Comparison of ENCODE assay signal across 18 cellular contexts in genomic region chr14:56147980-56148901, GRCh38. TPM values are rescaled to one million over a fixed set of nuclear protein-coding genes. Genes with fewer than 3 reads are reported as not detected.
DNase-seq lines count a peak whose midpoint lies in the region; ATAC-seq, FAIRE-seq and TF ChIP-seq lines count a peak whose summit lies in the region.
"Had no signal": no experiment of that assay in that cellular context is flagged by ENCODE, and none has a peak within 500 bp of the region (broad histone marks: within the 10 kb centered on the region; RNA-seq: fewer than 3 reads in every experiment).

No MANE protein-coding gene starts in this region.

- no peak overlapping the region for H2BK120ac ChIP-seq in neuronal stem cell (ENCODE audit: low read depth, low read length)

- no peak overlapping the region for H4K8ac ChIP-seq in neuronal stem cell (ENCODE audit: low read depth, low read length)

- H2BK5ac ChIP-seq in neuronal stem cell (ENCODE audit: low read length): no peak overlapping the region

- no peak for FAIRE-seq in frontal cortex (lab: Jason Lieb, UNC)
- FAIRE-seq: HepG2 had no signal

- H3K9me3 ChIP-seq in neuronal stem cell (replicated peaks in 1 of 2; ENCODE audit: control insufficient read depth in 2 of 2, insufficient read depth in 1 of 2, low read depth in 1 of 2, low read length in 2 of 2): no peaks in the 10 kb centered on the region
- H3K9me3 ChIP-seq in CD4-positive, alpha-beta T cell (ENCODE audit: control insufficient read depth, low read length): no peaks in the 10 kb centered on the region
- H3K9me3 ChIP-seq: ascending aorta, left ventricle myocardium inferior, SJCRH30, vagina had no signal

- H3K4me3 Mint-ChIP-seq in brain: peak overlapping the region in 3 of 5 experiments; percentile 13 to 50 (median 34)
- H3K4me3 Mint-ChIP-seq in CD4-positive, alpha-beta T cell: no peak overlapping the region
- H3K4me3 Mint-ChIP-seq: activated CD8-positive, alpha-beta T cell treated with anti-CD3 and anti-CD28 coated beads for 36 hours had no signal

- no peak for ATAC-seq in CD4-positive, alpha-beta T cell (ENCODE audit: poor library complexity)
- ATAC-seq: activated CD8-positive, alpha-beta T cell treated with anti-CD3 and anti-CD28 coated beads for 36 hours; HepG2 had no signal

- peak; percentile 14 for DNase-seq in NCI-H1436 (lab: John Stamatoyannopoulos, UW)
- no peak for DNase-seq in NCI-H1436 treated with DMSO at 0.1 percent for 48 hours (lab: John Stamatoyannopoulos, UW)
- peak; percentile 76 for DNase-seq in MV-4-11 (lab: John Stamatoyannopoulos, UW)
- no peak for DNase-seq in neuronal stem cell (ENCODE audit: low spot score)
- no peak for DNase-seq in stimulated activated naive CD4-positive, alpha-beta T cell (lab: John Stamatoyannopoulos, UW)
- no peak for DNase-seq in frontal cortex (ENCODE audit: low spot score in 2 of 2)
- no peak for DNase-seq in CD4-positive, alpha-beta T cell
- DNase-seq: activated CD8-positive, alpha-beta T cell treated with anti-CD3 and anti-CD28 coated beads for 36 hours; left ventricle myocardium inferior; NCI-H1105; NCI-H774; SJCRH30; stimulated activated CD4-positive, alpha-beta T cell treated with anti-CD3 and anti-CD28 coated beads, Interleukin-4, amount 100 ng/mL, for 4 hours had no signal

- WGBS in neuronal stem cell (ENCODE audit: extremely low coverage in 2 of 2, insufficient read length in 2 of 2, insufficient replicate concordance in 1 of 2), 2 donors: no CpG with 5 or more reads among the region's 3 CpGs

- H2AFZ ChIP-seq in neuronal stem cell (ENCODE audit: low read length): no peak overlapping the region

- no peak overlapping the region for H3K4ac ChIP-seq in neuronal stem cell (ENCODE audit: low read length)

- intact Hi-C loops in CD4-positive, alpha-beta T cell (cut with DNase I, micrococcal nuclease): no loop called here

- no peak overlapping the region for H3K9ac ChIP-seq in neuronal stem cell (ENCODE audit: low read depth, low read length, poor library complexity)

- no peak overlapping the region for H3K23ac ChIP-seq in neuronal stem cell (ENCODE audit: low read depth, low read length, poor library complexity)

- H3K27me3 Mint-ChIP-seq in brain: no peaks in the 10 kb centered on the region
- H3K27me3 Mint-ChIP-seq in CD4-positive, alpha-beta T cell: no peaks in the 10 kb centered on the region

- H3K9me3 Mint-ChIP-seq in brain: no peaks in the 10 kb centered on the region
- no peaks in the 10 kb centered on the region for H3K9me3 Mint-ChIP-seq in CD4-positive, alpha-beta T cell
- H3K9me3 Mint-ChIP-seq: activated CD8-positive, alpha-beta T cell treated with anti-CD3 and anti-CD28 coated beads for 36 hours had no signal

- no peak overlapping the region for H3K14ac ChIP-seq in neuronal stem cell (ENCODE audit: low read length)

- H3K4me2 ChIP-seq in neuronal stem cell (ENCODE audit: insufficient read depth, low read length, poor library complexity, severe bottlenecking): no peak overlapping the region

- no peak overlapping the region for H4K91ac ChIP-seq in neuronal stem cell (ENCODE audit: low read depth, low read length, poor library complexity)

- no peaks in the 10 kb centered on the region for H3K36me3 Mint-ChIP-seq in brain
- H3K36me3 Mint-ChIP-seq in CD4-positive, alpha-beta T cell (ENCODE audit: low read depth): no peaks in the 10 kb centered on the region

- peak overlapping the region; percentile 27 for H3K18ac ChIP-seq in neuronal stem cell (ENCODE audit: low read length)

- H3K27ac Mint-ChIP-seq in brain: peak overlapping the region; percentile 3 to 90 (median 60)
- H3K27ac Mint-ChIP-seq in CD4-positive, alpha-beta T cell: no peak overlapping the region
- H3K27ac Mint-ChIP-seq: activated CD8-positive, alpha-beta T cell treated with anti-CD3 and anti-CD28 coated beads for 36 hours had no signal

- TF ChIP-seq CTCF in brain (conservative IDR thresholded peaks at IDR 0.05): no peak
- TF ChIP-seq CTCF in CD4-positive, alpha-beta T cell (IDR thresholded peaks at IDR 0.05): no peak

- no peaks in the 10 kb centered on the region for H3K27me3 ChIP-seq in neuronal stem cell (ENCODE audit: control insufficient read depth in 3 of 3, insufficient read depth in 3 of 3, low read depth in 1 of 3, low read length in 3 of 3)
- H3K27me3 ChIP-seq in CD4-positive, alpha-beta T cell (ENCODE audit: control insufficient read depth, insufficient read depth, low read length): no peaks in the 10 kb centered on the region
- H3K27me3 ChIP-seq: ascending aorta, SJCRH30, vagina had no signal

- H3K36me3 ChIP-seq in neuronal stem cell (replicated peaks in 1 of 2; ENCODE audit: control insufficient read depth in 2 of 2, insufficient read depth in 2 of 2, low read length in 2 of 2): no peaks in the 10 kb centered on the region
- H3K36me3 ChIP-seq: ascending aorta, left ventricle myocardium inferior, SJCRH30, vagina had no signal

- no peaks in the 10 kb centered on the region for H3K79me1 ChIP-seq in neuronal stem cell (ENCODE audit: low read depth, low read length)

- H3K4me1 Mint-ChIP-seq in brain: peaks cover 77% of the 10 kb centered on the region
- peaks cover 53% of the 10 kb centered on the region for H3K4me1 Mint-ChIP-seq in CD4-positive, alpha-beta T cell (ENCODE audit: low read depth)

- H3K4me1 ChIP-seq in neuronal stem cell (ENCODE audit: control insufficient read depth in 2 of 2, insufficient read depth in 1 of 2, low read depth in 1 of 2, low read length in 2 of 2): peaks cover 11 to 12% of the 10 kb centered on the region in 2 donors
- H3K4me1 ChIP-seq: SJCRH30 had no signal

- no peak overlapping the region for H2BK12ac ChIP-seq in neuronal stem cell (ENCODE audit: low read length)

- POLR2A ChIA-PET in CD4-positive, alpha-beta T cell (lab: Charles Lee): interaction anchor here (0.6 kb wide), 1 partner anchor 30 kb away, joined by 3 read pairs; the partner anchor contains the start of gene PELI2

- H3K4me3 ChIP-seq in neuronal stem cell (ENCODE audit: low read length in 2 of 2): no peak overlapping the region
- H3K4me3 ChIP-seq: ascending aorta, coronary artery, left ventricle myocardium inferior, SJCRH30, vagina had no signal

- H2AK5ac ChIP-seq in neuronal stem cell (ENCODE audit: low read depth, low read length): no peak overlapping the region

- no peak overlapping the region for H3K27ac ChIP-seq in neuronal stem cell (replicated peaks; ENCODE audit: low read length)
- no peak overlapping the region for H3K27ac ChIP-seq in CD4-positive, alpha-beta T cell (ENCODE audit: low read depth, low read length)
- H3K27ac ChIP-seq: ascending aorta, coronary artery, left ventricle myocardium inferior, SJCRH30, vagina had no signal

- CTCF ChIA-PET in CD4-positive, alpha-beta T cell (lab: Charles Lee): no interaction called here

- no peak overlapping the region for H2BK15ac ChIP-seq in neuronal stem cell (ENCODE audit: low read length)

RNA-seq across cellular contexts. Expression of gene PELI2, which starts 30.0 kb away (rescaled TPM):
- 5.8 TPM for polyA plus RNA-seq in brain (ENCODE audit: insufficient read depth, low read depth, low replicate concordance)
- 11.8 TPM for polyA plus RNA-seq in neuronal stem cell (2013, experiment 1 of 2)
- 11.2 TPM for polyA plus RNA-seq in neuronal stem cell (2013, experiment 2 of 2)
- 36.7 TPM for total RNA-seq in frontal cortex
- 10 to 100 TPM; 12.2 to 15.9 TPM for total RNA-seq in CD4-positive, alpha-beta T cell
- total RNA-seq: HepG2 had no signal

Comparison
In these comparisons a context has a peak if more than half of its experiments do, and no peak if none do; other contexts are left out.
1. DNase-seq: peak in NCI-H1436 (single experiment) and MV-4-11 (single experiment); none in NCI-H1436 treated with DMSO at 0.1 percent for 48 hours (single experiment), neuronal stem cell (single experiment), stimulated activated naive CD4-positive, alpha-beta T cell (0 of 6), frontal cortex (0 of 2) and CD4-positive, alpha-beta T cell (0 of 10).